In genomic region chr3:32708672-32709283, GRCh38 we compare ENCODE assay signal across 1 cellular context.
A peak's percentile ranks its signal among the peaks of the same experiment; 100 is the strongest.
TF ChIP-seq lines count a peak whose summit lies in the region.

No MANE protein-coding gene starts in this region.

TF ChIP-seq in K562, 482 proteins besides CTCF, POLR2A, EP300 and RAD21 (continued from another document and continues in another):
- TF ChIP-seq ZNF407 (IDR thresholded peaks at IDR 0.05; ENCODE audit: low read depth) (no peak), KAT7 (CRISPR knock-in tag; IDR thresholded peaks at IDR 0.05; ENCODE audit: borderline replicate concordance) (no peak), MTA2 (IDR thresholded peaks at IDR 0.05; ENCODE audit: low read depth) (peak; percentile 90), ZNF395 (CRISPR knock-in tag; IDR thresholded peaks at IDR 0.05) (no peak), HNRNPK (IDR thresholded peaks at IDR 0.05; ENCODE audit: low read depth, low read length, poor library complexity, severe bottlenecking) (no peak), MXD1 (CRISPR knock-in tag; IDR thresholded peaks at IDR 0.05; ENCODE audit: borderline replicate concordance, poor library complexity, severe bottlenecking) (no peak), ZNF184 (CRISPR knock-in tag; IDR thresholded peaks at IDR 0.05) (no peak), ELK1 (CRISPR knock-in tag; IDR thresholded peaks at IDR 0.05) (no peak), ID3 (CRISPR knock-in tag; IDR thresholded peaks at IDR 0.05) (no peak), ID3 (tag; IDR thresholded peaks at IDR 0.05) (no peak), ZC3H11A (IDR thresholded peaks at IDR 0.05; ENCODE audit: low read depth, low read length) (no peak), COPS2 (conservative IDR thresholded peaks at IDR 0.05) (no peak), ZNF318 (IDR thresholded peaks at IDR 0.05; ENCODE audit: borderline replicate concordance in 1 of 2, low read depth in 1 of 2) (no peak), TEAD4 (IDR thresholded peaks at IDR 0.05; ENCODE audit: low read length) (peak; percentile 98), TEAD4 (CRISPR knock-in tag; IDR thresholded peaks at IDR 0.05; ENCODE audit: borderline replicate concordance) (no peak), SMARCC2 (IDR thresholded peaks at IDR 0.05; ENCODE audit: low read depth) (peak; percentile 68; the same call in 1 of the 2 replicates), ZKSCAN1 (IDR thresholded peaks at IDR 0.05; ENCODE audit: low read depth, low read length) (no peak), MXI1 (IDR thresholded peaks at IDR 0.05; ENCODE audit: low read depth, low read length) (no peak), ZZZ3 (IDR thresholded peaks at IDR 0.05) (no peak), POLR3A (IDR thresholded peaks at IDR 0.05; ENCODE audit: borderline replicate concordance, extremely low read depth, insufficient read depth, insufficient read length) (no peak), USF1 (CRISPR knock-in tag; IDR thresholded peaks at IDR 0.05) (no peak), NELFE (IDR thresholded peaks at IDR 0.05; ENCODE audit: insufficient read depth, insufficient read length) (no peak), HDAC6 (IDR thresholded peaks at IDR 0.05; ENCODE audit: low read depth, low read length) (no peak), ZBTB7A (IDR thresholded peaks at IDR 0.05; ENCODE audit: borderline replicate concordance, control insufficient read depth, low read depth, low read length) (no peak), NFIX (CRISPR knock-in tag; IDR thresholded peaks at IDR 0.05; ENCODE audit: low read depth) (no peak), MTF1 (CRISPR knock-in tag; IDR thresholded peaks at IDR 0.05; ENCODE audit: borderline replicate concordance) (no peak), FUS (optimal IDR thresholded peaks at IDR 0.05; ENCODE audit: low read depth, low read length) (no peak), ZHX1 (conservative IDR thresholded peaks at IDR 0.05; ENCODE audit: low read length) (no peak), ELF4 (CRISPR knock-in tag; IDR thresholded peaks at IDR 0.05) (0 out of 2 replicates have a peak, but pooled peaks have one; percentile 5), MEIS2 (IDR thresholded peaks at IDR 0.05; ENCODE audit: partially characterized antibody) (peak; percentile 62), RHOXF2B (CRISPR knock-in tag; conservative IDR thresholded peaks at IDR 0.05) (no peak)
